In genomic region chr3:190696777-190697501, GRCh38 we compare ENCODE assay signal across 7 cellular contexts.
DNase-seq lines count a peak whose midpoint lies in the region; ATAC-seq and TF ChIP-seq lines count a peak whose summit lies in the region.

No MANE protein-coding gene starts in this region.

- no peak overlapping the region for H3K27ac Mint-ChIP-seq in neural crest cell (ENCODE audit: unreplicated experiment)

- H3K27me3 Mint-ChIP-seq in neural crest cell (ENCODE audit: low read depth): no peaks in the 10 kb centered on the region

- H3K4me1 ChIP-seq in colonic mucosa: no peaks in the 10 kb centered on the region

- no peaks in the 10 kb centered on the region for H3K36me3 ChIP-seq in colonic mucosa

- no peaks in the 10 kb centered on the region for H3K27me3 ChIP-seq in colonic mucosa

- TF ChIP-seq CTCF in GM12864 (IDR thresholded peaks at IDR 0.05; ENCODE audit: low read depth, low read length, missing control alignments): peak; percentile 31
- peak; percentile 49 for TF ChIP-seq CTCF in colonic mucosa (IDR thresholded peaks at IDR 0.05)
- peak; percentile 73 for TF ChIP-seq CTCF in neural crest cell (conservative IDR thresholded peaks at IDR 0.05)

- no peak overlapping the region for H3K4me3 Mint-ChIP-seq in neural crest cell

- H3K4me1 Mint-ChIP-seq in neural crest cell: peaks cover 16% of the 10 kb centered on the region

- H3K9ac ChIP-seq in colonic mucosa (ENCODE audit: low read depth in 2 of 2, low read length in 2 of 2): no peak overlapping the region

- H3K9me3 Mint-ChIP-seq in neural crest cell: no peaks in the 10 kb centered on the region

- H3K9me3 ChIP-seq in colonic mucosa: no peaks in the 10 kb centered on the region

- intact Hi-C loops in colonic mucosa (cut with DNase I): loop anchor here (10.0 kb wide), 1 partner anchor 472 kb away; no protein-coding TSS in a partner anchor

- H3K36me3 Mint-ChIP-seq in neural crest cell (ENCODE audit: low read depth): no peaks in the 10 kb centered on the region

- ATAC-seq in HG02678 (IDR thresholded peaks at IDR 0.05; ENCODE audit: unreplicated experiment): no peak
- ATAC-seq in GM19455 (IDR thresholded peaks at IDR 0.05; ENCODE audit: unreplicated experiment): no peak

- no peak overlapping the region for H3K27ac ChIP-seq in colonic mucosa

- DNase-seq in GM12864 (ENCODE audit: low read depth) (no peak), NCI-H1105 treated with DMSO at 0.1 percent for 48 hours (lab: John Stamatoyannopoulos, UW) (peak; percentile 48), colonic mucosa (no peak), neural crest cell (ENCODE audit: low read depth, low spot score) (peak; percentile 10), kidney glomerular epithelial cell (lab: John Stamatoyannopoulos, UW) (no peak)

- H3K4me3 ChIP-seq in GM12864 (ENCODE audit: low read depth, low read length) (no peak overlapping the region), colonic mucosa (no peak overlapping the region)

Comparison
In these comparisons a context has a peak if more than half of its experiments do, and no peak if none do; other contexts are left out.
1. DNase-seq: peak in NCI-H1105 treated with DMSO at 0.1 percent for 48 hours (single experiment) and neural crest cell (single experiment); none in GM12864 (single experiment), colonic mucosa (single experiment) and kidney glomerular epithelial cell (single experiment).
2. Peak in every context shown above with its lines, with median percentiles within 50 percentile points of each other: CTCF ChIP-seq.